In genomic region chr20:51636123-51636522, GRCh38 we compare ENCODE assay signal across 11 cellular contexts.
DNase-seq lines count a peak whose midpoint lies in the region; TF ChIP-seq lines count a peak whose summit lies in the region.
"Had no signal": no experiment of that assay in that cellular context is flagged by ENCODE, and none has a peak within 500 bp of the region (broad histone marks: within the 10 kb centered on the region; RNA-seq: fewer than 3 reads in every experiment).

No MANE protein-coding gene starts in this region.

- H3K27me3 ChIP-seq in SJSA1 (replicated peaks) (no peaks in the 10 kb centered on the region), trophoblast cell (ENCODE audit: insufficient read depth, low read length) (no peaks in the 10 kb centered on the region)
- H3K27me3 ChIP-seq: uterus had no signal

- TF ChIP-seq POLR2A in lower leg skin (IDR thresholded peaks at IDR 0.05), result no peak

- no peak overlapping the region for H4K8ac ChIP-seq in trophoblast cell (ENCODE audit: low read depth, low read length)

- intact Hi-C loops in lower leg skin (cut with DNase I; ENCODE audit: low total_unique reads), result no loop called here

- H4K12ac ChIP-seq in trophoblast cell (ENCODE audit: low read depth, low read length), result no peak overlapping the region

- no peaks in the 10 kb centered on the region for H3K79me1 ChIP-seq in trophoblast cell (ENCODE audit: low read length)

- H3K14ac ChIP-seq in trophoblast cell (ENCODE audit: low read length), result no peak overlapping the region

- H2BK12ac ChIP-seq in trophoblast cell (ENCODE audit: low read length), result no peak overlapping the region

- no peak overlapping the region for H2AK5ac ChIP-seq in trophoblast cell (ENCODE audit: low read length)

- no peak overlapping the region for H2BK120ac ChIP-seq in trophoblast cell (ENCODE audit: insufficient read depth, low read length, poor library complexity)

- H2BK5ac ChIP-seq in trophoblast cell (ENCODE audit: low read depth, low read length, poor library complexity), result no peak overlapping the region

- H3K27ac ChIP-seq in SJSA1 (0 out of 2 replicates have a peak overlapping the region, but pooled peaks have one; percentile 25), epithelial cell of prostate (peak overlapping the region; percentile 59), trophoblast cell (ENCODE audit: low read depth, low read length) (no peak overlapping the region)
- H3K27ac ChIP-seq: C4-2B, uterus had no signal

- TF ChIP-seq CTCF in GM12865 (IDR thresholded peaks at IDR 0.05; ENCODE audit: insufficient read depth, low read depth, low read length, missing control alignments) (no peak), lower leg skin (IDR thresholded peaks at IDR 0.05) (no peak)

- peaks cover 17% of the 10 kb centered on the region for H3K4me1 ChIP-seq in SJSA1 (replicated peaks)
- H3K4me1 ChIP-seq in trophoblast cell (ENCODE audit: control insufficient read depth in 1 of 2, insufficient read depth in 2 of 2, low read length in 2 of 2), result no peaks in the 10 kb centered on the region

- no peak overlapping the region for H3K4me2 ChIP-seq in trophoblast cell (ENCODE audit: low read length)

- H3K4me3 ChIP-seq in GM12865 (ENCODE audit: low read depth, low read length), result no peak overlapping the region
- H3K4me3 ChIP-seq in SJSA1, result no peak overlapping the region
- H3K4me3 ChIP-seq in trophoblast cell (ENCODE audit: low read depth, low read length), result no peak overlapping the region
- no peak overlapping the region for H3K4me3 ChIP-seq in lower leg skin (ENCODE audit: low read depth, poor library complexity, severe bottlenecking)
- H3K4me3 ChIP-seq: uterus had no signal

- H3K9ac ChIP-seq in trophoblast cell (ENCODE audit: low read length), result no peak overlapping the region

- no peak overlapping the region for H3K18ac ChIP-seq in trophoblast cell (ENCODE audit: low read length)

- H3K36me3 ChIP-seq in SJSA1 (no peaks in the 10 kb centered on the region), trophoblast cell (ENCODE audit: control insufficient read depth in 1 of 2, insufficient read depth in 2 of 2, low read length in 2 of 2) (no peaks in the 10 kb centered on the region)
- H3K36me3 ChIP-seq: uterus had no signal

- H4K91ac ChIP-seq in trophoblast cell (ENCODE audit: low read depth, low read length), result no peak overlapping the region

- no peaks in the 10 kb centered on the region for H3K9me3 ChIP-seq in SJSA1 (replicated peaks)
- no peaks in the 10 kb centered on the region for H3K9me3 ChIP-seq in trophoblast cell (ENCODE audit: insufficient read depth, low read depth, low read length)
- H3K9me3 ChIP-seq: uterus had no signal

- DNase-seq in CD1c-positive myeloid dendritic cell (ENCODE audit: extremely low spot score), result peak; percentile 9
- DNase-seq in GM12865 (ENCODE audit: low read depth), result peak; percentile 47
- no peak for DNase-seq in SJSA1 (ENCODE audit: low read depth in 1 of 2, low spot score in 2 of 2)
- no peak for DNase-seq in epithelial cell of prostate (ENCODE audit: low read depth, low spot score)
- DNase-seq in trophoblast cell, result no peak
- no peak for DNase-seq in SK-N-DZ (ENCODE audit: low spot score)
- DNase-seq in lower leg skin (ENCODE audit: low spot score in 2 of 2), result no peak
- DNase-seq: NCI-H146, NCI-H510A, uterus had no signal

- H3K79me2 ChIP-seq in trophoblast cell (ENCODE audit: control insufficient read depth, insufficient read depth, low read length, poor library complexity), result no peaks in the 10 kb centered on the region

- H2AFZ ChIP-seq in trophoblast cell (ENCODE audit: insufficient read depth, low read length, poor library complexity), result no peak overlapping the region

- WGBS in trophoblast cell (ENCODE audit: extremely low coverage, insufficient coverage, insufficient read length), result no CpG with 5 or more reads among the region's 8 CpGs
- WGBS in lower leg skin, 2 donors, result 91 to 94% methylated on average over 8 of the region's 8 CpGs

- H3K23ac ChIP-seq in trophoblast cell (ENCODE audit: low read length), result no peak overlapping the region

- no peak overlapping the region for H3K4ac ChIP-seq in trophoblast cell (ENCODE audit: low read depth, low read length)

Comparison
In these comparisons a context has a peak if more than half of its experiments do, and no peak if none do; other contexts are left out.
1. DNase-seq: peak in CD1c-positive myeloid dendritic cell (single experiment) and GM12865 (single experiment); none in SJSA1 (0 of 2), epithelial cell of prostate (single experiment), trophoblast cell (0 of 2), SK-N-DZ (single experiment) and lower leg skin (0 of 2).